ENCODE assay signal across 5 cellular contexts in genomic region chr16:73197598-73197997, GRCh38.
"Had no signal": no experiment of that assay in that cellular context is flagged by ENCODE, and none has a peak within 500 bp of the region (broad histone marks: within the 10 kb centered on the region; RNA-seq: fewer than 3 reads in every experiment).

No MANE protein-coding gene starts in this region.

- DNase-seq: H9, HCEC 1CT, IMR-90 had no signal

- H3K4me3 ChIP-seq: GM23338, K562 had no signal

- ATAC-seq: K562 had no signal
